1 cellular context compared by ENCODE assay signal in genomic region chr4:1771555-1772305, GRCh38.
TF ChIP-seq lines count a peak whose summit lies in the region.

No MANE protein-coding gene starts in this region.

TF ChIP-seq in HepG2, 621 proteins besides CTCF, POLR2A, EP300 and RAD21 (continued from another document):
- TF ChIP-seq ZHX2 (IDR thresholded peaks at IDR 0.05; ENCODE audit: low read depth) (no peak), ZHX2 (CRISPR knock-in tag; IDR thresholded peaks at IDR 0.05; ENCODE audit: borderline replicate concordance) (no peak), ZBTB3 (CRISPR knock-in tag; IDR thresholded peaks at IDR 0.05; ENCODE audit: borderline replicate concordance, low read depth) (no peak), IKZF5 (CRISPR knock-in tag; IDR thresholded peaks at IDR 0.05) (no peak), ZNF629 (CRISPR knock-in tag; conservative IDR thresholded peaks at IDR 0.05) (no peak), CENPT (CRISPR knock-in tag; IDR thresholded peaks at IDR 0.05; ENCODE audit: low read depth) (no peak), MAX (IDR thresholded peaks at IDR 0.05) (no peak), MIER2 (CRISPR knock-in tag; IDR thresholded peaks at IDR 0.05) (no peak), NR1H2 (CRISPR knock-in tag; IDR thresholded peaks at IDR 0.05; ENCODE audit: borderline replicate concordance, low read depth) (no peak), GFI1 (CRISPR knock-in tag; IDR thresholded peaks at IDR 0.05; ENCODE audit: borderline replicate concordance) (no peak), PITX1 (CRISPR knock-in tag; IDR thresholded peaks at IDR 0.05) (no peak), ZNF33A (CRISPR knock-in tag; IDR thresholded peaks at IDR 0.05; ENCODE audit: borderline replicate concordance) (no peak), HNRNPL (IDR thresholded peaks at IDR 0.05; ENCODE audit: low read depth, low read length) (peak; percentile 97), MEF2D (CRISPR knock-in tag; IDR thresholded peaks at IDR 0.05) (no peak), ZC3H4 (CRISPR knock-in tag; IDR thresholded peaks at IDR 0.05; ENCODE audit: borderline replicate concordance) (no peak), SRY (CRISPR knock-in tag; IDR thresholded peaks at IDR 0.05) (no peak), ZNF766 (CRISPR knock-in tag; IDR thresholded peaks at IDR 0.05; ENCODE audit: borderline replicate concordance) (no peak), HIC2 (CRISPR knock-in tag; IDR thresholded peaks at IDR 0.05; ENCODE audit: low read depth) (peak; percentile 96), ZNF362 (CRISPR knock-in tag; IDR thresholded peaks at IDR 0.05; ENCODE audit: borderline replicate concordance) (no peak), ZNF407 (CRISPR knock-in tag; IDR thresholded peaks at IDR 0.05; ENCODE audit: not compliant biosample characterization) (no peak), ZSCAN22 (CRISPR knock-in tag; IDR thresholded peaks at IDR 0.05) (no peak), HMG20B (CRISPR knock-in tag; conservative IDR thresholded peaks at IDR 0.05) (no peak)
